ENCODE assay signal across 12 cellular contexts in genomic region chr6:155882527-155883333, GRCh38.
A peak's percentile ranks its signal among the peaks of the same experiment; 100 is the strongest.
DNase-seq lines count a peak whose midpoint lies in the region; ATAC-seq, FAIRE-seq and TF ChIP-seq lines count a peak whose summit lies in the region.
"Had no signal": no experiment of that assay in that cellular context is flagged by ENCODE, and none has a peak within 500 bp of the region (broad histone marks: within the 10 kb centered on the region; RNA-seq: fewer than 3 reads in every experiment).

No MANE protein-coding gene starts in this region.

- no peak overlapping the region for H2BK15ac ChIP-seq in neuronal stem cell (ENCODE audit: low read length)

- H3K9me3 Mint-ChIP-seq in activated naive CD4-positive, alpha-beta T cell treated with anti-CD3 and anti-CD28 coated beads, Interleukin-2, amount 10 ng/mL, durations not matched to agents 7 days and 5 days = no peaks in the 10 kb centered on the region
- no peaks in the 10 kb centered on the region for H3K9me3 Mint-ChIP-seq in activated naive CD4-positive, alpha-beta T cell treated with anti-CD3 and anti-CD28 coated beads for 36 hours
- H3K9me3 Mint-ChIP-seq in astrocyte (ENCODE audit: unreplicated experiment) = no peaks in the 10 kb centered on the region

- no peak for TF ChIP-seq CTCF in astrocyte (IDR thresholded peaks at IDR 0.05; ENCODE audit: insufficient read depth, low read depth, low read length)
- no peak for TF ChIP-seq CTCF in upper lobe of left lung (IDR thresholded peaks at IDR 0.05)

- no peak overlapping the region for H3K18ac ChIP-seq in neuronal stem cell (ENCODE audit: low read length)

- CTCF ChIA-PET in activated naive CD4-positive, alpha-beta T cell treated with anti-CD3 and anti-CD28 coated beads, Interleukin-2, amount 10 ng/mL, durations not matched to agents 7 days and 5 days (lab: Charles Lee) = no interaction called here
- CTCF ChIA-PET in activated naive CD4-positive, alpha-beta T cell treated with anti-CD3 and anti-CD28 coated beads for 36 hours (lab: Charles Lee) = no interaction called here

- H3K27ac ChIP-seq in astrocyte (ENCODE audit: low read depth, low read length) (no peak overlapping the region), upper lobe of left lung (peak overlapping the region; percentile 19 to 40 (median 27)), neuronal stem cell (replicated peaks; ENCODE audit: low read length) (no peak overlapping the region)
- H3K27ac ChIP-seq: epithelial cell of prostate, HL-60, neutrophil had no signal

- H2AFZ ChIP-seq in astrocyte (ENCODE audit: low read depth, low read length) = no peak overlapping the region
- no peak overlapping the region for H2AFZ ChIP-seq in neuronal stem cell (ENCODE audit: low read length)

- H3K4me3 ChIP-seq in astrocyte (ENCODE audit: insufficient read depth, low read depth, low read length) (no peak overlapping the region), upper lobe of left lung (no peak overlapping the region), neuronal stem cell (ENCODE audit: low read length in 2 of 2) (no peak overlapping the region)

- H3K14ac ChIP-seq in neuronal stem cell (ENCODE audit: low read length) = no peak overlapping the region

- H4K20me1 ChIP-seq in astrocyte (ENCODE audit: insufficient read depth, low read length) = no peaks in the 10 kb centered on the region

- DNase-seq in activated naive CD4-positive, alpha-beta T cell treated with anti-CD3 and anti-CD28 coated beads, Interleukin-2, amount 10 ng/mL, durations not matched to agents 7 days and 5 days = no peak
- no peak for DNase-seq in activated naive CD4-positive, alpha-beta T cell treated with anti-CD3 and anti-CD28 coated beads for 36 hours
- DNase-seq in astrocyte (ENCODE audit: low read depth) = peak; percentile 31
- DNase-seq in upper lobe of left lung = no peak
- DNase-seq in UCSD-AML1 (lab: John Stamatoyannopoulos, UW; ENCODE audit: unreplicated experiment) = no peak
- no peak for DNase-seq in neuronal stem cell (ENCODE audit: low spot score)
- DNase-seq in AML-193 (lab: John Stamatoyannopoulos, UW) = no peak
- DNase-seq: ACHN had no signal

- 51 to 70% methylated on average over 4 of the region's 4 CpGs for WGBS in upper lobe of left lung, 2 donors
- WGBS in neuronal stem cell (ENCODE audit: extremely low coverage in 2 of 2, insufficient read length in 2 of 2, insufficient replicate concordance in 1 of 2), 2 donors = no CpG with 5 or more reads among the region's 4 CpGs

- peaks cover 3% of the 10 kb centered on the region for H3K4me1 ChIP-seq in astrocyte (ENCODE audit: insufficient read depth, low read length)
- H3K4me1 ChIP-seq in upper lobe of left lung = peaks cover 0 to 4% (median 0%) of the 10 kb centered on the region in 4 donors
- peaks cover 0 to 3% of the 10 kb centered on the region in 2 donors for H3K4me1 ChIP-seq in neuronal stem cell (ENCODE audit: control insufficient read depth in 2 of 2, insufficient read depth in 1 of 2, low read depth in 1 of 2, low read length in 2 of 2)

- H3K79me2 ChIP-seq in astrocyte (ENCODE audit: insufficient read depth, low read length) = no peaks in the 10 kb centered on the region

- H2AK5ac ChIP-seq in neuronal stem cell (ENCODE audit: low read depth, low read length) = no peak overlapping the region

- ATAC-seq in HG02981 (IDR thresholded peaks at IDR 0.05; ENCODE audit: unreplicated experiment) (peak; percentile 81), upper lobe of left lung (ENCODE audit: low FRiP score in 2 of 2) (no peak)

- H3K27me3 ChIP-seq in astrocyte (ENCODE audit: insufficient read depth, low read length) (no peaks in the 10 kb centered on the region), upper lobe of left lung (no peaks in the 10 kb centered on the region), neuronal stem cell (ENCODE audit: control insufficient read depth in 3 of 3, insufficient read depth in 3 of 3, low read depth in 1 of 3, low read length in 3 of 3) (no peaks in the 10 kb centered on the region)
- H3K27me3 ChIP-seq: neutrophil had no signal

- FAIRE-seq in astrocyte (lab: Jason Lieb, UNC) = no peak

- H3K9me3 ChIP-seq in astrocyte (ENCODE audit: insufficient read depth, low read depth, low read length) (no peaks in the 10 kb centered on the region), upper lobe of left lung (no peaks in the 10 kb centered on the region), neuronal stem cell (replicated peaks in 1 of 2; ENCODE audit: control insufficient read depth in 2 of 2, insufficient read depth in 1 of 2, low read depth in 1 of 2, low read length in 2 of 2) (no peaks in the 10 kb centered on the region)
- H3K9me3 ChIP-seq: neutrophil had no signal

- H3K27ac Mint-ChIP-seq in activated naive CD4-positive, alpha-beta T cell treated with anti-CD3 and anti-CD28 coated beads, Interleukin-2, amount 10 ng/mL, durations not matched to agents 7 days and 5 days = peak overlapping the region; percentile 55
- no peak overlapping the region for H3K27ac Mint-ChIP-seq in activated naive CD4-positive, alpha-beta T cell treated with anti-CD3 and anti-CD28 coated beads for 36 hours
- H3K27ac Mint-ChIP-seq in astrocyte (ENCODE audit: unreplicated experiment) = no peak overlapping the region

- H3K27me3 Mint-ChIP-seq in activated naive CD4-positive, alpha-beta T cell treated with anti-CD3 and anti-CD28 coated beads, Interleukin-2, amount 10 ng/mL, durations not matched to agents 7 days and 5 days = no peaks in the 10 kb centered on the region
- no peaks in the 10 kb centered on the region for H3K27me3 Mint-ChIP-seq in activated naive CD4-positive, alpha-beta T cell treated with anti-CD3 and anti-CD28 coated beads for 36 hours (ENCODE audit: low read depth)
- no peaks in the 10 kb centered on the region for H3K27me3 Mint-ChIP-seq in astrocyte (ENCODE audit: low read depth, unreplicated experiment)

- H3K36me3 Mint-ChIP-seq in activated naive CD4-positive, alpha-beta T cell treated with anti-CD3 and anti-CD28 coated beads, Interleukin-2, amount 10 ng/mL, durations not matched to agents 7 days and 5 days = no peaks in the 10 kb centered on the region
- H3K36me3 Mint-ChIP-seq in activated naive CD4-positive, alpha-beta T cell treated with anti-CD3 and anti-CD28 coated beads for 36 hours (ENCODE audit: low read depth) = no peaks in the 10 kb centered on the region
- no peaks in the 10 kb centered on the region for H3K36me3 Mint-ChIP-seq in astrocyte (ENCODE audit: low read depth, unreplicated experiment)

- no peak overlapping the region for H3K4ac ChIP-seq in neuronal stem cell (ENCODE audit: low read length)

- no peak for TF ChIP-seq POLR2A in upper lobe of left lung (IDR thresholded peaks at IDR 0.05)

- no peak for TF ChIP-seq EP300 in upper lobe of left lung (IDR thresholded peaks at IDR 0.05)

- H3K36me3 ChIP-seq in astrocyte (ENCODE audit: insufficient read depth, low read length) = no peaks in the 10 kb centered on the region
- no peaks in the 10 kb centered on the region for H3K36me3 ChIP-seq in upper lobe of left lung
- H3K36me3 ChIP-seq in neuronal stem cell (replicated peaks in 1 of 2; ENCODE audit: control insufficient read depth in 2 of 2, insufficient read depth in 2 of 2, low read length in 2 of 2) = no peaks in the 10 kb centered on the region
- H3K36me3 ChIP-seq: neutrophil had no signal

- H2BK5ac ChIP-seq in neuronal stem cell (ENCODE audit: low read length) = no peak overlapping the region

- H4K8ac ChIP-seq in neuronal stem cell (ENCODE audit: low read depth, low read length) = no peak overlapping the region

- no peak overlapping the region for H3K9ac ChIP-seq in astrocyte (ENCODE audit: low read length)
- H3K9ac ChIP-seq in neuronal stem cell (ENCODE audit: low read depth, low read length, poor library complexity) = no peak overlapping the region

- intact Hi-C loops in activated naive CD4-positive, alpha-beta T cell treated with anti-CD3 and anti-CD28 coated beads for 36 hours (cut with micrococcal nuclease) = no loop called here

- no peaks in the 10 kb centered on the region for H3K79me1 ChIP-seq in neuronal stem cell (ENCODE audit: low read depth, low read length)

- H3K4me1 Mint-ChIP-seq in activated naive CD4-positive, alpha-beta T cell treated with anti-CD3 and anti-CD28 coated beads, Interleukin-2, amount 10 ng/mL, durations not matched to agents 7 days and 5 days = peaks cover 17% of the 10 kb centered on the region
- peaks cover 24% of the 10 kb centered on the region for H3K4me1 Mint-ChIP-seq in activated naive CD4-positive, alpha-beta T cell treated with anti-CD3 and anti-CD28 coated beads for 36 hours (ENCODE audit: low read depth)
- peaks cover 20% of the 10 kb centered on the region for H3K4me1 Mint-ChIP-seq in astrocyte (ENCODE audit: low read depth, unreplicated experiment)

- no peak overlapping the region for H3K4me3 Mint-ChIP-seq in activated naive CD4-positive, alpha-beta T cell treated with anti-CD3 and anti-CD28 coated beads, Interleukin-2, amount 10 ng/mL, durations not matched to agents 7 days and 5 days
- H3K4me3 Mint-ChIP-seq in activated naive CD4-positive, alpha-beta T cell treated with anti-CD3 and anti-CD28 coated beads for 36 hours = no peak overlapping the region
- H3K4me3 Mint-ChIP-seq in astrocyte (ENCODE audit: unreplicated experiment) = no peak overlapping the region

- no peak overlapping the region for H4K91ac ChIP-seq in neuronal stem cell (ENCODE audit: low read depth, low read length, poor library complexity)

- no peak overlapping the region for H2BK12ac ChIP-seq in neuronal stem cell (ENCODE audit: low read length)

- no peak overlapping the region for H2BK120ac ChIP-seq in neuronal stem cell (ENCODE audit: low read depth, low read length)

- H3K4me2 ChIP-seq in astrocyte (ENCODE audit: low read length) = no peak overlapping the region
- H3K4me2 ChIP-seq in neuronal stem cell (ENCODE audit: insufficient read depth, low read length, poor library complexity, severe bottlenecking) = no peak overlapping the region

- H3K23ac ChIP-seq in neuronal stem cell (ENCODE audit: low read depth, low read length, poor library complexity) = no peak overlapping the region

Comparison
In these comparisons a context has a peak if more than half of its experiments do, and no peak if none do; other contexts are left out.
1. H3K27ac ChIP-seq: peak in upper lobe of left lung (4 of 4); none in astrocyte (single experiment) and neuronal stem cell (single experiment).